ENCODE assay signal across 6 cellular contexts in genomic region chr21:32746711-32747110, GRCh38. TPM values are rescaled to one million over a fixed set of nuclear protein-coding genes. Genes with fewer than 3 reads are reported as not detected.
A peak's percentile ranks its signal among the peaks of the same experiment; 100 is the strongest.
DNase-seq lines count a peak whose midpoint lies in the region; ATAC-seq and TF ChIP-seq lines count a peak whose summit lies in the region.
"Not testable (repeated sequence)": the region's sequence is repeated elsewhere in the genome, so short reads cannot be mapped to it uniquely, and the experiment has no call there.

No MANE protein-coding gene starts in this region.

- H3K4me1 ChIP-seq in CD4-positive, CD25-positive, alpha-beta regulatory T cell (ENCODE audit: control insufficient read depth, insufficient read depth, low read length, poor library complexity, severe bottlenecking); HEK293 (ENCODE audit: control insufficient read depth, insufficient read depth, low read length): not testable (repeated sequence)

- intact Hi-C loops in activated CD8-positive, alpha-beta T cell treated with anti-CD3 and anti-CD28 coated beads for 36 hours (cut with micrococcal nuclease): not testable (repeated sequence)

- H3K36me3 ChIP-seq in CD4-positive, CD25-positive, alpha-beta regulatory T cell (ENCODE audit: control insufficient read depth, insufficient read depth, low read length): peaks cover 86% of the 10 kb centered on the region
- peaks cover 89 to 99% of the 10 kb centered on the region in 2 experiments for H3K36me3 ChIP-seq in HEK293 (ENCODE audit: control insufficient read depth in 2 of 2, insufficient read depth in 1 of 2, low read length in 2 of 2)

- not testable (repeated sequence) for H3K4me3 Mint-ChIP-seq in CD4-positive, CD25-positive, alpha-beta regulatory T cell; activated CD8-positive, alpha-beta T cell treated with anti-CD3 and anti-CD28 coated beads for 36 hours; activated T-helper 17 cell treated with anti-CD3 and anti-CD28 coated beads, Interleukin-2, amount 50 U/mL, for 72 hours; stimulated activated effector memory CD8-positive, alpha-beta T cell treated with anti-CD3 and anti-CD28 coated beads, Interleukin-12 subunit alpha, Interleukin-12 subunit beta, amount 100 ng/mL, for 72 hours

- H3K27ac Mint-ChIP-seq in CD4-positive, CD25-positive, alpha-beta regulatory T cell: peak overlapping the region in 2 of 3 donors; percentile 57 to 76
- peak overlapping the region; percentile 58 for H3K27ac Mint-ChIP-seq in activated CD8-positive, alpha-beta T cell treated with anti-CD3 and anti-CD28 coated beads for 36 hours
- peak overlapping the region; percentile 64 for H3K27ac Mint-ChIP-seq in activated T-helper 17 cell treated with anti-CD3 and anti-CD28 coated beads, Interleukin-2, amount 50 U/mL, for 72 hours
- peak overlapping the region; percentile 9 to 54 for H3K27ac Mint-ChIP-seq in activated naive CD4-positive, alpha-beta T cell treated with anti-CD3 and anti-CD28 coated beads, Interleukin-2, amount 50 U/mL, for 72 hours
- peak overlapping the region; percentile 77 for H3K27ac Mint-ChIP-seq in stimulated activated effector memory CD8-positive, alpha-beta T cell treated with anti-CD3 and anti-CD28 coated beads, Interleukin-12 subunit alpha, Interleukin-12 subunit beta, amount 100 ng/mL, for 72 hours

- H3K9me3 ChIP-seq in CD4-positive, CD25-positive, alpha-beta regulatory T cell (ENCODE audit: control insufficient read depth in 2 of 2, low read length in 2 of 2); HEK293 (ENCODE audit: control insufficient read depth, insufficient read depth, low read depth, low read length): not testable (repeated sequence)

- H3K4me1 Mint-ChIP-seq in CD4-positive, CD25-positive, alpha-beta regulatory T cell: peaks cover 4 to 16% (median 9%) of the 10 kb centered on the region in 4 donors
- peaks cover 47% of the 10 kb centered on the region for H3K4me1 Mint-ChIP-seq in activated CD8-positive, alpha-beta T cell treated with anti-CD3 and anti-CD28 coated beads for 36 hours (ENCODE audit: low read depth)
- peaks cover 27% of the 10 kb centered on the region for H3K4me1 Mint-ChIP-seq in activated T-helper 17 cell treated with anti-CD3 and anti-CD28 coated beads, Interleukin-2, amount 50 U/mL, for 72 hours
- peaks cover 11% of the 10 kb centered on the region for H3K4me1 Mint-ChIP-seq in stimulated activated effector memory CD8-positive, alpha-beta T cell treated with anti-CD3 and anti-CD28 coated beads, Interleukin-12 subunit alpha, Interleukin-12 subunit beta, amount 100 ng/mL, for 72 hours

- H3K4me3 ChIP-seq in CD4-positive, CD25-positive, alpha-beta regulatory T cell (ENCODE audit: low read depth, low read length); HEK293 (ENCODE audit: low read depth, low read length): not testable (repeated sequence)

- CTCF ChIA-PET in HEK293 (lab: Yijun Ruan, JAX): not testable (repeated sequence)
- CTCF ChIA-PET in activated CD8-positive, alpha-beta T cell treated with anti-CD3 and anti-CD28 coated beads for 36 hours (lab: Charles Lee): interaction anchor here (1.1 to 1.5 kb wide), 2 partner anchors 11 to 24 kb away, joined by 3 to 4 read pairs; partner anchors contain the start of gene PAXBP1

- peaks cover 65% of the 10 kb centered on the region for H3K36me3 Mint-ChIP-seq in CD4-positive, CD25-positive, alpha-beta regulatory T cell
- H3K36me3 Mint-ChIP-seq in activated CD8-positive, alpha-beta T cell treated with anti-CD3 and anti-CD28 coated beads for 36 hours (ENCODE audit: low read depth): peaks cover 73% of the 10 kb centered on the region
- H3K36me3 Mint-ChIP-seq in activated T-helper 17 cell treated with anti-CD3 and anti-CD28 coated beads, Interleukin-2, amount 50 U/mL, for 72 hours (ENCODE audit: low read depth): peaks cover 100% of the 10 kb centered on the region
- peaks cover 53 to 80% of the 10 kb centered on the region in 2 donors for H3K36me3 Mint-ChIP-seq in activated naive CD4-positive, alpha-beta T cell treated with anti-CD3 and anti-CD28 coated beads, Interleukin-2, amount 50 U/mL, for 72 hours
- H3K36me3 Mint-ChIP-seq in stimulated activated effector memory CD8-positive, alpha-beta T cell treated with anti-CD3 and anti-CD28 coated beads, Interleukin-12 subunit alpha, Interleukin-12 subunit beta, amount 100 ng/mL, for 72 hours: peaks cover 100% of the 10 kb centered on the region

- TF ChIP-seq CTCF in HEK293 (tag by site-specific recombination; IDR thresholded peaks at IDR 0.05); activated CD8-positive, alpha-beta T cell treated with anti-CD3 and anti-CD28 coated beads for 36 hours (IDR thresholded peaks at IDR 0.05): not testable (repeated sequence)

- not testable (repeated sequence) for H3K9me3 Mint-ChIP-seq in CD4-positive, CD25-positive, alpha-beta regulatory T cell; activated CD8-positive, alpha-beta T cell treated with anti-CD3 and anti-CD28 coated beads for 36 hours; activated T-helper 17 cell treated with anti-CD3 and anti-CD28 coated beads, Interleukin-2, amount 50 U/mL, for 72 hours; activated naive CD4-positive, alpha-beta T cell treated with anti-CD3 and anti-CD28 coated beads, Interleukin-2, amount 50 U/mL, for 72 hours; stimulated activated effector memory CD8-positive, alpha-beta T cell treated with anti-CD3 and anti-CD28 coated beads, Interleukin-12 subunit alpha, Interleukin-12 subunit beta, amount 100 ng/mL, for 72 hours

- H3K27me3 ChIP-seq in CD4-positive, CD25-positive, alpha-beta regulatory T cell (ENCODE audit: control insufficient read depth, insufficient read depth, low read length): not testable (repeated sequence)

- ATAC-seq in CD4-positive, CD25-positive, alpha-beta regulatory T cell (ENCODE audit: low read depth in 2 of 2); activated CD8-positive, alpha-beta T cell treated with anti-CD3 and anti-CD28 coated beads for 36 hours; activated T-helper 17 cell treated with anti-CD3 and anti-CD28 coated beads, Interleukin-2, amount 50 U/mL, for 72 hours (replicated peaks); activated naive CD4-positive, alpha-beta T cell treated with anti-CD3 and anti-CD28 coated beads, Interleukin-2, amount 50 U/mL, for 72 hours; stimulated activated effector memory CD8-positive, alpha-beta T cell treated with anti-CD3 and anti-CD28 coated beads, Interleukin-12 subunit alpha, Interleukin-12 subunit beta, amount 100 ng/mL, for 72 hours: not testable (repeated sequence)

- not testable (repeated sequence) for DNase-seq in CD4-positive, CD25-positive, alpha-beta regulatory T cell; activated CD8-positive, alpha-beta T cell treated with anti-CD3 and anti-CD28 coated beads for 36 hours; activated naive CD4-positive, alpha-beta T cell treated with anti-CD3 and anti-CD28 coated beads, Interleukin-2, amount 50 U/mL, for 72 hours (ENCODE audit: low spot score in 2 of 2); stimulated activated effector memory CD8-positive, alpha-beta T cell treated with anti-CD3 and anti-CD28 coated beads, Interleukin-12 subunit alpha, Interleukin-12 subunit beta, amount 100 ng/mL, for 72 hours (ENCODE audit: low spot score in 2 of 2)

- not testable (repeated sequence) for H3K27me3 Mint-ChIP-seq in CD4-positive, CD25-positive, alpha-beta regulatory T cell; activated CD8-positive, alpha-beta T cell treated with anti-CD3 and anti-CD28 coated beads for 36 hours; activated T-helper 17 cell treated with anti-CD3 and anti-CD28 coated beads, Interleukin-2, amount 50 U/mL, for 72 hours

- POLR2A ChIA-PET in HEK293 (lab: Yijun Ruan, JAX): interaction anchor here (1.5 kb wide), 1 partner anchor 24 kb away, joined by 7 read pairs; the partner anchor contains the start of gene PAXBP1
- POLR2A ChIA-PET in activated CD8-positive, alpha-beta T cell treated with anti-CD3 and anti-CD28 coated beads for 36 hours (lab: Charles Lee): interaction anchor here (2.9 kb wide), 1 partner anchor 25 kb away, joined by 16 read pairs; the partner anchor contains the start of gene PAXBP1

- H3K27ac ChIP-seq in CD4-positive, CD25-positive, alpha-beta regulatory T cell (ENCODE audit: insufficient read depth, low read length, poor library complexity, severe bottlenecking); HEK293 (ENCODE audit: extremely low read depth, low read depth, low read length): not testable (repeated sequence)

TF ChIP-seq in HEK293, 187 proteins besides CTCF, POLR2A, EP300 and RAD21:
- peak; percentile 98 for TF ChIP-seq ZNF146 (tag by site-specific recombination; IDR thresholded peaks at IDR 0.05)
TF ChIP-seq in HEK293: peak in this region for 1; not testable (repeated sequence) for 186.

RNA-seq across cellular contexts. Expression of gene SYNJ1, which starts 18.9 kb away (rescaled TPM):
- 25.6 TPM for total RNA-seq in CD4-positive, CD25-positive, alpha-beta regulatory T cell
- polyA plus RNA-seq in CD4-positive, CD25-positive, alpha-beta regulatory T cell: 1 to 10 TPM; 4.4 to 6.4 (median 6.2) TPM
- total RNA-seq in activated CD8-positive, alpha-beta T cell treated with anti-CD3 and anti-CD28 coated beads for 36 hours: 10 to 100 TPM in 1 of 2 experiments, 1 to 10 TPM in 1; 8.7 to 10.9 TPM
- 10 to 100 TPM; 13.8 to 22.5 TPM for total RNA-seq in activated T-helper 17 cell treated with anti-CD3 and anti-CD28 coated beads, Interleukin-2, amount 50 U/mL, for 72 hours
- total RNA-seq in activated naive CD4-positive, alpha-beta T cell treated with anti-CD3 and anti-CD28 coated beads, Interleukin-2, amount 50 U/mL, for 72 hours: 10 to 100 TPM; 12.4 to 29.3 TPM

RNA-seq across cellular contexts. Expression of gene PAXBP1, which starts 24.8 kb away (rescaled TPM):
- total RNA-seq in CD4-positive, CD25-positive, alpha-beta regulatory T cell: 59.7 TPM
- 10 to 100 TPM in 2 of 4 donors, 1 to 10 TPM in 2; 6.1 to 11.2 (median 9.2) TPM for polyA plus RNA-seq in CD4-positive, CD25-positive, alpha-beta regulatory T cell
- total RNA-seq in activated CD8-positive, alpha-beta T cell treated with anti-CD3 and anti-CD28 coated beads for 36 hours: 10 to 100 TPM; 51.9 to 52.2 TPM
- total RNA-seq in activated T-helper 17 cell treated with anti-CD3 and anti-CD28 coated beads, Interleukin-2, amount 50 U/mL, for 72 hours: 100 to 1,000 TPM in 1 of 2 donors, 10 to 100 TPM in 1; 44.4 to 126 TPM
- total RNA-seq in activated naive CD4-positive, alpha-beta T cell treated with anti-CD3 and anti-CD28 coated beads, Interleukin-2, amount 50 U/mL, for 72 hours: 10 to 100 TPM; 67.9 to 92.4 TPM
